ENCODE assay signal across 24 cellular contexts in genomic region chr3:27216295-27216694, GRCh38.
"Had no signal": no experiment of that assay in that cellular context is flagged by ENCODE, and none has a peak within 500 bp of the region (broad histone marks: within the 10 kb centered on the region; RNA-seq: fewer than 3 reads in every experiment).

No MANE protein-coding gene starts in this region.

- H3K4me3 ChIP-seq: body of pancreas, ovary, prostate gland, upper lobe of left lung had no signal

- DNase-seq: activated CD4-positive, alpha-beta T cell treated with anti-CD3 and anti-CD28 coated beads, Interleukin-2, amount 10 ng/mL, durations not matched to agents 7 days and 5 days; activated CD4-positive, CD25-positive, alpha-beta regulatory T cell; activated CD8-positive, alpha-beta memory T cell treated with anti-CD3 and anti-CD28 coated beads, Interleukin-2, amount 10 ng/mL, durations not matched to agents 7 days and 5 days; activated CD8-positive, alpha-beta T cell treated with anti-CD3 and anti-CD28 coated beads for 36 hours; activated effector memory CD4-positive, alpha-beta T cell treated with anti-CD3 and anti-CD28 coated beads, Interleukin-2, amount 50 U/mL, for 16 hours; activated naive CD4-positive, alpha-beta T cell treated with anti-CD3 and anti-CD28 coated beads, Interleukin-2, amount 10 ng/mL, durations not matched to agents 7 days and 5 days; activated T-cell treated with anti-CD3 and anti-CD28 coated beads for 4 hours; amygdala; body of pancreas; effector CD4-positive, alpha-beta T cell; glutamatergic neuron; hippocampal formation; left ventricle myocardium superior; midbrain; ovary; stimulated activated CD4-positive, alpha-beta T cell treated with anti-CD3 and anti-CD28 coated beads, Interleukin-12 subunit alpha, Interleukin-12 subunit beta, amount 100 ng/mL, for 4 hours; stimulated activated CD4-positive, alpha-beta T cell treated with anti-CD3 and anti-CD28 coated beads, Interleukin-4, amount 100 ng/mL, for 4 hours; stimulated activated naive CD8-positive, alpha-beta T cell treated with anti-CD3 and anti-CD28 coated beads, Interleukin-15, Interleukin-2, amounts not matched to agents 100 U/mL and 50 U/mL, for 24 hours; upper lobe of left lung had no signal

- H3K36me3 ChIP-seq: ovary, prostate gland, upper lobe of left lung had no signal

- FAIRE-seq: frontal cortex had no signal

- H3K9me3 Mint-ChIP-seq: activated CD4-positive, alpha-beta T cell treated with anti-CD3 and anti-CD28 coated beads, Interleukin-2, amount 10 ng/mL, durations not matched to agents 7 days and 5 days; activated CD8-positive, alpha-beta T cell treated with anti-CD3 and anti-CD28 coated beads for 36 hours; activated naive CD4-positive, alpha-beta T cell treated with anti-CD3 and anti-CD28 coated beads, Interleukin-2, amount 10 ng/mL, durations not matched to agents 7 days and 5 days; T-helper 1 cell treated with Interleukin-12 subunit alpha and Interleukin-12 subunit beta and Interleukin-4 antibody, amounts not matched to agents 30 μg/mL and 1 μg/mL, for 36 hours had no signal

- H3K27ac Mint-ChIP-seq: activated CD4-positive, alpha-beta T cell treated with anti-CD3 and anti-CD28 coated beads, Interleukin-2, amount 10 ng/mL, durations not matched to agents 7 days and 5 days; activated CD8-positive, alpha-beta memory T cell treated with anti-CD3 and anti-CD28 coated beads, Interleukin-2, amount 10 ng/mL, durations not matched to agents 7 days and 5 days; activated CD8-positive, alpha-beta T cell treated with anti-CD3 and anti-CD28 coated beads for 36 hours; activated naive CD4-positive, alpha-beta T cell treated with anti-CD3 and anti-CD28 coated beads, Interleukin-2, amount 10 ng/mL, durations not matched to agents 7 days and 5 days; dendritic cell treated with granulocyte-macrophage colony-stimulating factor and Interleukin-4, amounts not matched to agents 40 ng/mL and 50 ng/mL, for 4 days; natural killer cell treated with Interleukin-12 subunit alpha and Interleukin-12 subunit beta and Interleukin-15 and Interleukin-18, amount 100 ng/mL, for 72 hours; T-helper 1 cell treated with Interleukin-12 subunit alpha and Interleukin-12 subunit beta and Interleukin-4 antibody, amounts not matched to agents 30 μg/mL and 1 μg/mL, for 36 hours had no signal

- H3K4me1 Mint-ChIP-seq: activated CD4-positive, alpha-beta T cell treated with anti-CD3 and anti-CD28 coated beads, Interleukin-2, amount 10 ng/mL, durations not matched to agents 7 days and 5 days; activated CD8-positive, alpha-beta memory T cell treated with anti-CD3 and anti-CD28 coated beads, Interleukin-2, amount 10 ng/mL, durations not matched to agents 7 days and 5 days; activated naive CD4-positive, alpha-beta T cell treated with anti-CD3 and anti-CD28 coated beads, Interleukin-2, amount 10 ng/mL, durations not matched to agents 7 days and 5 days had no signal

- H3K36me3 Mint-ChIP-seq: activated CD8-positive, alpha-beta memory T cell treated with anti-CD3 and anti-CD28 coated beads, Interleukin-2, amount 10 ng/mL, durations not matched to agents 7 days and 5 days; activated naive CD4-positive, alpha-beta T cell treated with anti-CD3 and anti-CD28 coated beads, Interleukin-2, amount 10 ng/mL, durations not matched to agents 7 days and 5 days; natural killer cell treated with Interleukin-12 subunit alpha and Interleukin-12 subunit beta and Interleukin-15 and Interleukin-18, amount 100 ng/mL, for 72 hours had no signal

- H3K9me3 ChIP-seq: body of pancreas, ovary, prostate gland, upper lobe of left lung had no signal

- H3K4me3 Mint-ChIP-seq: activated CD4-positive, alpha-beta T cell treated with anti-CD3 and anti-CD28 coated beads, Interleukin-2, amount 10 ng/mL, durations not matched to agents 7 days and 5 days; activated CD8-positive, alpha-beta memory T cell treated with anti-CD3 and anti-CD28 coated beads, Interleukin-2, amount 10 ng/mL, durations not matched to agents 7 days and 5 days; activated CD8-positive, alpha-beta T cell treated with anti-CD3 and anti-CD28 coated beads for 36 hours; activated naive CD4-positive, alpha-beta T cell treated with anti-CD3 and anti-CD28 coated beads, Interleukin-2, amount 10 ng/mL, durations not matched to agents 7 days and 5 days; dendritic cell treated with granulocyte-macrophage colony-stimulating factor and Interleukin-4, amounts not matched to agents 40 ng/mL and 50 ng/mL, for 4 days; natural killer cell treated with Interleukin-12 subunit alpha and Interleukin-12 subunit beta and Interleukin-15 and Interleukin-18, amount 100 ng/mL, for 72 hours; T-helper 1 cell treated with Interleukin-12 subunit alpha and Interleukin-12 subunit beta and Interleukin-4 antibody, amounts not matched to agents 30 μg/mL and 1 μg/mL, for 36 hours had no signal

- ATAC-seq: activated CD8-positive, alpha-beta memory T cell treated with anti-CD3 and anti-CD28 coated beads, Interleukin-2, amount 10 ng/mL, durations not matched to agents 7 days and 5 days; activated CD8-positive, alpha-beta T cell treated with anti-CD3 and anti-CD28 coated beads for 36 hours; body of pancreas; left ventricle myocardium superior; natural killer cell treated with Interleukin-12 subunit alpha and Interleukin-12 subunit beta and Interleukin-15 and Interleukin-18, amount 100 ng/mL, for 72 hours; stimulated activated naive CD8-positive, alpha-beta T cell treated with anti-CD3 and anti-CD28 coated beads, Interleukin-15, Interleukin-2, amounts not matched to agents 100 U/mL and 50 U/mL, for 24 hours had no signal

- H3K27me3 ChIP-seq: body of pancreas, ovary, upper lobe of left lung had no signal

- H3K4me1 ChIP-seq: prostate gland, upper lobe of left lung had no signal

- H3K27ac ChIP-seq: body of pancreas, ovary, prostate gland, upper lobe of left lung had no signal

- H3K27me3 Mint-ChIP-seq: activated CD4-positive, alpha-beta T cell treated with anti-CD3 and anti-CD28 coated beads, Interleukin-2, amount 10 ng/mL, durations not matched to agents 7 days and 5 days; activated CD8-positive, alpha-beta memory T cell treated with anti-CD3 and anti-CD28 coated beads, Interleukin-2, amount 10 ng/mL, durations not matched to agents 7 days and 5 days; activated naive CD4-positive, alpha-beta T cell treated with anti-CD3 and anti-CD28 coated beads, Interleukin-2, amount 10 ng/mL, durations not matched to agents 7 days and 5 days; dendritic cell treated with granulocyte-macrophage colony-stimulating factor and Interleukin-4, amounts not matched to agents 40 ng/mL and 50 ng/mL, for 4 days; natural killer cell treated with Interleukin-12 subunit alpha and Interleukin-12 subunit beta and Interleukin-15 and Interleukin-18, amount 100 ng/mL, for 72 hours had no signal
